Comparison of ENCODE assay signal across 1 cellular context in the genomic region with DNA sequence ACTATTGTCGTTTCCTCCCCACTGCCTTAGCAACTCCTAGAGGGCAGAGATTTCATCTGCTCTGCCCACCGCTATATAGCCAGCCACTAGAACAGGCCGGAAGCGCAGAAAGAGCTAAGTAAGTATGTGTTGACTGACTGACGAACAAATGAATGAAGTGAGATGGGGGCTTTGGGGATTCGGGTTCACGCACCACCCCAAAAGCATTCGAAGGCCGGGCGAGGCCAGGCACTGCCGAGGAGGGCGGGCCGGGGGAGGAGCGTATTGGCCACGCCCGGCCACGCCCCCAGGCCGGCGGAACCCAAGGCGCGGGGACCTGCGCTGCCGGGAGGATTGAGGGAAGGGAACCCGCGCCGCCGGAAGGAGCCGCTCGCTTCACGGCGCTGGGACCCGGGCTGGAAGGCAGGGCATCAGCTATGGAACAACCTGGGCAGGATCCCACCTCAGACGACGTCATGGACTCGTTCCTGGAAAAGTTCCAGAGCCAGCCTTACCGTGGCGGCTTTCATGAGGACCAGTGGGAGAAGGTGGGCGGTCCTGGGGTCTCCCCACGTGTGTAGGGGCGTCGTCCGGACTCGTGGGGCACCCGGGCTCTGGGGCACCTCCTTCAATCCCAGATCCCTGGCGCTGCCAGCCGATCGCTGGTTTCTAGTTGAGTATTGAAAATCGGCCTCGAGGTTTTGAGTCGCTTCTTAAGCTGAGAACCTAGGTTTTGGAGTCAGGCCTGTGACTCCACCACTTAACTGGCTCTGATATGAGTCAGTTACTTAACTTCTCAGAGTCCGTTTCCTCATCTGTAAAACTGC.
TF ChIP-seq lines count a peak whose summit lies in the region.

A gene with protein sequence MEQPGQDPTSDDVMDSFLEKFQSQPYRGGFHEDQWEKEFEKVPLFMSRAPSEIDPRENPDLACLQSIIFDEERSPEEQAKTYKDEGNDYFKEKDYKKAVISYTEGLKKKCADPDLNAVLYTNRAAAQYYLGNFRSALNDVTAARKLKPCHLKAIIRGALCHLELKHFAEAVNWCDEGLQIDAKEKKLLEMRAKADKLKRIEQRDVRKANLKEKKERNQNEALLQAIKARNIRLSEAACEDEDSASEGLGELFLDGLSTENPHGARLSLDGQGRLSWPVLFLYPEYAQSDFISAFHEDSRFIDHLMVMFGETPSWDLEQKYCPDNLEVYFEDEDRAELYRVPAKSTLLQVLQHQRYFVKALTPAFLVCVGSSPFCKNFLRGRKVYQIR (plus strand): TSS at position 369 of the 806 bp plus-strand sequence. CDS start 48 bp downstream, at position 417.

TF ChIP-seq in K562, 482 proteins besides CTCF, POLR2A, EP300 and RAD21 (continued from another document):
- TF ChIP-seq, protein P1, sequence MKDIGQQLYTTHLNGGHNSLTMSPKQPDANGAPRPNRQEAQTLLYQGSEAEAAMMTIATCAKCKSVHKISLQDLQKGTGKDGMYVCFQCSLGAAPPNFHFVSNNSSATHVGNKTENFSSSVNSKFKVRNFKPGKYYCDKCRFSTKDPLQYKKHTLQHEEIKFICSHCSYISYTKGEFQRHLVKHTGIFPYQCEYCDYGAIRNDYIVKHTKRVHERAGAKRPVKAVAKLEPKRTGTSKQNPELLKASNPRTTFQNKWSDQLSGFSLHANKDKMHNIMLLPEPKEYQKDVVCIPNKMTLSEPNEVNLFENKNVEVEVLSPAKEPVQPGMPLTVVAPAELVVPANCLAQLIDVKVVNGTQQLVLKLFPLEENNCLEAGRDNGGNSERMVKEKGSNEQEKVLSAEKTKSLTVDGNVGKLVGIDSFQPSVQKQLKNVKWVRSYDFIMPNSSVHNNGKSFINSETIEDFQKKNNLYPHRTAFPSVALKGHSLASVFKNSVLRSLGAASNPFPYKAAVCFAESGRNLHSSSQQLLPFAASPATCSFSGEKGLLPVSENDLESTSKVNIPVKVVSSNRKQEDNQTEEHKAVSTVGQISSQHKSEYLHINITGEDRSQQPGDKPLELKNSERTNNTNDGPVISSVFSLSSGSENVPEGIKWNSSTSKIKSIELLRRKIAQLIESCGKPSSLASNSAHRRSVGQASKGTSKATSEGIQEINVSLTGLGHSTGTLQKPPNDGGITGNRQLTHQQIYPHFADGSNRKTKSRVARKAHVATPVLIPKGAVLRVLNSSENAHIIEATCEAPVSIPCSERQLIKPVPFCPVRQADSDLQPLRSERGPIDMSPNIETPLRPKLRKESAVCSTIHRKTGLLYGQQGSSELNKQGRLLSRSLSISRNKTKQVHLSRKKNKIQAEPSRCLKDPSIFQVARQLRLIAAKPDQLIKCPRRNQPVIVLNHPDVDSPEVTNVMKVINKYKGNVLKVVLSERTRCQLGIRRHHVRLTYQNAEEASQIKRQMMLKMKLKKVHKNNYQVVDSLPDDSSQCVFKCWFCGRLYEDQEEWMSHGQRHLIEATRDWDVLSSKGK (CRISPR knock-in tag; IDR thresholded peaks at IDR 0.05), result no peak
- TF ChIP-seq POLR2AphosphoS5 (IDR thresholded peaks at IDR 0.05; ENCODE audit: control insufficient read depth, insufficient read depth, low read depth, low read length) (peak; percentile 87), ZC3H11A (IDR thresholded peaks at IDR 0.05; ENCODE audit: low read depth, low read length) (peak; percentile 96), NRF1 (conservative IDR thresholded peaks at IDR 0.05 in 1 of 2, IDR thresholded peaks at IDR 0.05 in 1 of 2) (peak; percentile 70 to 75), ZSCAN29 (IDR thresholded peaks at IDR 0.05) (no peak), POLR2B (IDR thresholded peaks at IDR 0.05; ENCODE audit: low read depth, partially characterized antibody) (peak; percentile 90), C11orf30 (IDR thresholded peaks at IDR 0.05; ENCODE audit: low read depth) (peak; percentile 97), EWSR1 (IDR thresholded peaks at IDR 0.05; ENCODE audit: borderline replicate concordance, low read depth, partially characterized antibody) (no peak), GTF2E2 (tag; IDR thresholded peaks at IDR 0.05) (peak; percentile 93; the same call in 1 of the 2 replicates), HDGF (IDR thresholded peaks at IDR 0.05) (no peak), ELF4 (CRISPR knock-in tag; IDR thresholded peaks at IDR 0.05) (no peak; the same call in 1 of the 2 replicates), NFIC (IDR thresholded peaks at IDR 0.05) (peak; percentile 51), NFATC3 (IDR thresholded peaks at IDR 0.05) (no peak), CBX1 (IDR thresholded peaks at IDR 0.05; ENCODE audit: low read depth) (peak; percentile 97), EGR1 (conservative IDR thresholded peaks at IDR 0.05) (peak; percentile 57), PHB (CRISPR knock-in tag; IDR thresholded peaks at IDR 0.05) (peak; percentile 43; the same call in 1 of the 2 replicates), TOE1 (IDR thresholded peaks at IDR 0.05; ENCODE audit: borderline replicate concordance) (peak; percentile 80; the same call in 1 of the 2 replicates), TOE1 (CRISPR knock-in tag; IDR thresholded peaks at IDR 0.05; ENCODE audit: borderline replicate concordance, low read depth) (0 out of 2 replicates have a peak, but pooled peaks have one; percentile 22), ZNF224 (CRISPR knock-in tag; IDR thresholded peaks at IDR 0.05) (no peak), HDAC8 (tag; IDR thresholded peaks at IDR 0.05) (0 out of 2 replicates have a peak, but pooled peaks have one; percentile 46), MCM7 (IDR thresholded peaks at IDR 0.05) (no peak), ZFPM2 (CRISPR knock-in tag; IDR thresholded peaks at IDR 0.05) (0 out of 2 replicates have a peak, but pooled peaks have one; percentile 66), FOXM1 (IDR thresholded peaks at IDR 0.05; ENCODE audit: low read depth) (no peak), FOXM1 (CRISPR knock-in tag; IDR thresholded peaks at IDR 0.05; ENCODE audit: low read depth) (peak; percentile 68; the same call in 1 of the 2 replicates), EZH2 (IDR thresholded peaks at IDR 0.05; ENCODE audit: borderline replicate concordance, low read depth, low read length) (no peak), CBX8 (IDR thresholded peaks at IDR 0.05; ENCODE audit: borderline replicate concordance, extremely low read depth, low read depth, low read length, poor library complexity, severe bottlenecking) (no peak), L3MBTL2 (IDR thresholded peaks at IDR 0.05) (peak; percentile 75), TRIM24 (IDR thresholded peaks at IDR 0.05) (peak in 1 of 2 experiments; percentile 99; a peak in 2 of 4 replicates), ETV5 (CRISPR knock-in tag; IDR thresholded peaks at IDR 0.05; ENCODE audit: low read depth) (no peak; the same call in 1 of the 2 replicates), ZNF830 (CRISPR knock-in tag; IDR thresholded peaks at IDR 0.05) (peak; percentile 70; the same call in 1 of the 2 replicates), ZNF696 (CRISPR knock-in tag; conservative IDR thresholded peaks at IDR 0.05) (no peak), RBM22 (IDR thresholded peaks at IDR 0.05; ENCODE audit: low read depth, low read length, poor library complexity, severe bottlenecking) (peak; percentile 72), SAFB (IDR thresholded peaks at IDR 0.05; ENCODE audit: borderline replicate concordance, low read depth, low read length) (no peak), ZNF143 (CRISPR knock-in tag; IDR thresholded peaks at IDR 0.05) (no peak), ELF1 (tag; IDR thresholded peaks at IDR 0.05) (peak; percentile 59; the same call in 1 of the 2 replicates), ZNF717 (CRISPR knock-in tag; IDR thresholded peaks at IDR 0.05) (no peak), NFXL1 (CRISPR knock-in tag; IDR thresholded peaks at IDR 0.05) (no peak)
- TF ChIP-seq, protein P2, sequence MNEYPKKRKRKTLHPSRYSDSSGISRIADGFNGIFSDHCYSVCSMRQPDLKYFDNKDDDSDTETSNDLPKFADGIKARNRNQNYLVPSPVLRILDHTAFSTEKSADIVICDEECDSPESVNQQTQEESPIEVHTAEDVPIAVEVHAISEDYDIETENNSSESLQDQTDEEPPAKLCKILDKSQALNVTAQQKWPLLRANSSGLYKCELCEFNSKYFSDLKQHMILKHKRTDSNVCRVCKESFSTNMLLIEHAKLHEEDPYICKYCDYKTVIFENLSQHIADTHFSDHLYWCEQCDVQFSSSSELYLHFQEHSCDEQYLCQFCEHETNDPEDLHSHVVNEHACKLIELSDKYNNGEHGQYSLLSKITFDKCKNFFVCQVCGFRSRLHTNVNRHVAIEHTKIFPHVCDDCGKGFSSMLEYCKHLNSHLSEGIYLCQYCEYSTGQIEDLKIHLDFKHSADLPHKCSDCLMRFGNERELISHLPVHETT (CRISPR knock-in tag; conservative IDR thresholded peaks at IDR 0.05 in 1 of 2, IDR thresholded peaks at IDR 0.05 in 1 of 2), result peak in 1 of 2 experiments; percentile 75; a peak in 2 of 4 replicates
- TF ChIP-seq, protein P3, sequence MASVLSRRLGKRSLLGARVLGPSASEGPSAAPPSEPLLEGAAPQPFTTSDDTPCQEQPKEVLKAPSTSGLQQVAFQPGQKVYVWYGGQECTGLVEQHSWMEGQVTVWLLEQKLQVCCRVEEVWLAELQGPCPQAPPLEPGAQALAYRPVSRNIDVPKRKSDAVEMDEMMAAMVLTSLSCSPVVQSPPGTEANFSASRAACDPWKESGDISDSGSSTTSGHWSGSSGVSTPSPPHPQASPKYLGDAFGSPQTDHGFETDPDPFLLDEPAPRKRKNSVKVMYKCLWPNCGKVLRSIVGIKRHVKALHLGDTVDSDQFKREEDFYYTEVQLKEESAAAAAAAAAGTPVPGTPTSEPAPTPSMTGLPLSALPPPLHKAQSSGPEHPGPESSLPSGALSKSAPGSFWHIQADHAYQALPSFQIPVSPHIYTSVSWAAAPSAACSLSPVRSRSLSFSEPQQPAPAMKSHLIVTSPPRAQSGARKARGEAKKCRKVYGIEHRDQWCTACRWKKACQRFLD (CRISPR knock-in tag; IDR thresholded peaks at IDR 0.05), result peak; percentile 88; the same call in 1 of the 2 replicates
- TF ChIP-seq, protein P4, sequence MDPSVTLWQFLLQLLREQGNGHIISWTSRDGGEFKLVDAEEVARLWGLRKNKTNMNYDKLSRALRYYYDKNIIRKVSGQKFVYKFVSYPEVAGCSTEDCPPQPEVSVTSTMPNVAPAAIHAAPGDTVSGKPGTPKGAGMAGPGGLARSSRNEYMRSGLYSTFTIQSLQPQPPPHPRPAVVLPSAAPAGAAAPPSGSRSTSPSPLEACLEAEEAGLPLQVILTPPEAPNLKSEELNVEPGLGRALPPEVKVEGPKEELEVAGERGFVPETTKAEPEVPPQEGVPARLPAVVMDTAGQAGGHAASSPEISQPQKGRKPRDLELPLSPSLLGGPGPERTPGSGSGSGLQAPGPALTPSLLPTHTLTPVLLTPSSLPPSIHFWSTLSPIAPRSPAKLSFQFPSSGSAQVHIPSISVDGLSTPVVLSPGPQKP (CRISPR knock-in tag; IDR thresholded peaks at IDR 0.05), result no peak
- TF ChIP-seq, protein P5, sequence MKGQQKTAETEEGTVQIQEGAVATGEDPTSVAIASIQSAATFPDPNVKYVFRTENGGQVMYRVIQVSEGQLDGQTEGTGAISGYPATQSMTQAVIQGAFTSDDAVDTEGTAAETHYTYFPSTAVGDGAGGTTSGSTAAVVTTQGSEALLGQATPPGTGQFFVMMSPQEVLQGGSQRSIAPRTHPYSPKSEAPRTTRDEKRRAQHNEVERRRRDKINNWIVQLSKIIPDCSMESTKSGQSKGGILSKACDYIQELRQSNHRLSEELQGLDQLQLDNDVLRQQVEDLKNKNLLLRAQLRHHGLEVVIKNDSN (CRISPR knock-in tag; IDR thresholded peaks at IDR 0.05), result peak; percentile 54
- TF ChIP-seq, protein P6, sequence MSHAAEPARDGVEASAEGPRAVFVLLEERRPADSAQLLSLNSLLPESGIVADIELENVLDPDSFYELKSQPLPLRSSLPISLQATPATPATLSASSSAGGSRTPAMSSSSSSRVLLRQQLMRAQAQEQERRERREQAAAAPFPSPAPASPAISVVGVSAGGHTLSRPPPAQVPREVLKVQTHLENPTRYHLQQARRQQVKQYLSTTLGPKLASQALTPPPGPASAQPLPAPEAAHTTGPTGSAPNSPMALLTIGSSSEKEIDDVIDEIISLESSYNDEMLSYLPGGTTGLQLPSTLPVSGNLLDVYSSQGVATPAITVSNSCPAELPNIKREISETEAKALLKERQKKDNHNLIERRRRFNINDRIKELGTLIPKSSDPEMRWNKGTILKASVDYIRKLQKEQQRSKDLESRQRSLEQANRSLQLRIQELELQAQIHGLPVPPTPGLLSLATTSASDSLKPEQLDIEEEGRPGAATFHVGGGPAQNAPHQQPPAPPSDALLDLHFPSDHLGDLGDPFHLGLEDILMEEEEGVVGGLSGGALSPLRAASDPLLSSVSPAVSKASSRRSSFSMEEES (CRISPR knock-in tag; IDR thresholded peaks at IDR 0.05), result no peak
- TF ChIP-seq, protein P7, sequence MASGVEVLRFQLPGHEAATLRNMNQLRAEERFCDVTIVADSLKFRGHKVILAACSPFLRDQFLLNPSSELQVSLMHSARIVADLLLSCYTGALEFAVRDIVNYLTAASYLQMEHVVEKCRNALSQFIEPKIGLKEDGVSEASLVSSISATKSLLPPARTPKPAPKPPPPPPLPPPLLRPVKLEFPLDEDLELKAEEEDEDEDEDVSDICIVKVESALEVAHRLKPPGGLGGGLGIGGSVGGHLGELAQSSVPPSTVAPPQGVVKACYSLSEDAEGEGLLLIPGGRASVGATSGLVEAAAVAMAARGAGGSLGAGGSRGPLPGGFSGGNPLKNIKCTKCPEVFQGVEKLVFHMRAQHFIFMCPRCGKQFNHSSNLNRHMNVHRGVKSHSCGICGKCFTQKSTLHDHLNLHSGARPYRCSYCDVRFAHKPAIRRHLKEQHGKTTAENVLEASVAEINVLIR (CRISPR knock-in tag; IDR thresholded peaks at IDR 0.05), result no peak
- TF ChIP-seq, protein P8, sequence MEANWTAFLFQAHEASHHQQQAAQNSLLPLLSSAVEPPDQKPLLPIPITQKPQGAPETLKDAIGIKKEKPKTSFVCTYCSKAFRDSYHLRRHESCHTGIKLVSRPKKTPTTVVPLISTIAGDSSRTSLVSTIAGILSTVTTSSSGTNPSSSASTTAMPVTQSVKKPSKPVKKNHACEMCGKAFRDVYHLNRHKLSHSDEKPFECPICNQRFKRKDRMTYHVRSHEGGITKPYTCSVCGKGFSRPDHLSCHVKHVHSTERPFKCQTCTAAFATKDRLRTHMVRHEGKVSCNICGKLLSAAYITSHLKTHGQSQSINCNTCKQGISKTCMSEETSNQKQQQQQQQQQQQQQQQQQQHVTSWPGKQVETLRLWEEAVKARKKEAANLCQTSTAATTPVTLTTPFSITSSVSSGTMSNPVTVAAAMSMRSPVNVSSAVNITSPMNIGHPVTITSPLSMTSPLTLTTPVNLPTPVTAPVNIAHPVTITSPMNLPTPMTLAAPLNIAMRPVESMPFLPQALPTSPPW (CRISPR knock-in tag; IDR thresholded peaks at IDR 0.05), result peak; percentile 45
TF ChIP-seq in K562: peak in this region for 187.
